ENCODE assay signal across 8 cellular contexts in genomic region chr11:9861860-9862725, GRCh38.
DNase-seq lines count a peak whose midpoint lies in the region; ATAC-seq and TF ChIP-seq lines count a peak whose summit lies in the region.

No MANE protein-coding gene starts in this region.

- no peaks in the 10 kb centered on the region for H3K27me3 ChIP-seq in HUES48 (ENCODE audit: control insufficient read depth, insufficient read depth, low read length)
- H3K27me3 ChIP-seq in Panc1 (ENCODE audit: control insufficient read depth, insufficient read depth, low read length): no peaks in the 10 kb centered on the region

- CTCF ChIA-PET in Panc1 (lab: Charles Lee): interaction anchor here (0.5 to 1.1 kb wide), 4 partner anchors 45 to 974 kb away, joined by 3 to 4 read pairs (median 3); no protein-coding TSS in a partner anchor

- H3K27ac ChIP-seq in HUES48 (ENCODE audit: low read depth, low read length) (peak overlapping the region; percentile 37), Panc1 (ENCODE audit: low read length) (peak overlapping the region; percentile 96)

- no TSS peak for BruUV-seq in Panc1 (replicated peaks; lab: Mats Ljungman, UMichigan)

- peak; percentile 79 for DNase-seq in ELR (ENCODE audit: low read depth)
- peak; percentile 74 for DNase-seq in Panc1 (ENCODE audit: low read depth, low spot score)
- DNase-seq in activated effector memory CD4-positive, alpha-beta T cell treated with Interleukin-2 at 50 U/mL for 16 hours: peak; percentile 9
- peak; percentile 39 for DNase-seq in Right ventricle myocardium superior
- peak; percentile 4 for DNase-seq in retinal pigment epithelial cell (ENCODE audit: low read depth)
- DNase-seq in cerebellar nuclear complex (lab: John Stamatoyannopoulos, UW): no peak

- intact Hi-C loops in Panc1 (cut with micrococcal nuclease; ENCODE audit: unreplicated experiment): loop anchor here (2.0 to 5.0 kb wide), 3 partner anchors 45 to 107 kb away; no protein-coding TSS in a partner anchor
- intact Hi-C loops in Right ventricle myocardium superior (cut with DNase I): loop anchor here (5.0 kb wide), 2 partner anchors 445 to 460 kb away; partner anchors contain the start of gene ADM

- no peak overlapping the region for H3K4me3 ChIP-seq in HUES48 (ENCODE audit: low read depth, low read length)
- no peak overlapping the region for H3K4me3 ChIP-seq in Panc1 (ENCODE audit: low read depth in 2 of 2, low read length in 2 of 2)
- H3K4me3 ChIP-seq in retinal pigment epithelial cell (ENCODE audit: low read length): no peak overlapping the region

- in situ Hi-C loops in Panc1 (cut with HindIII; ENCODE audit: low pct_unique_long_range_greater_than_20kb, low sequenced_read_pairs): loop anchor here (25.0 kb wide), 1 partner anchor 450 kb away; the partner anchor contains the start of gene ADM

- H3K9me3 ChIP-seq in HUES48 (ENCODE audit: control insufficient read depth, insufficient read depth, low read length) (no peaks in the 10 kb centered on the region), Panc1 (ENCODE audit: control insufficient read depth, insufficient read depth, low read depth, low read length) (no peaks in the 10 kb centered on the region)

- peaks cover 47% of the 10 kb centered on the region for H3K4me1 ChIP-seq in HUES48 (ENCODE audit: control insufficient read depth, insufficient read depth, low read length)
- peaks cover 56% of the 10 kb centered on the region for H3K4me1 ChIP-seq in Panc1 (ENCODE audit: control insufficient read depth, insufficient read depth, low read length)

- no peak overlapping the region for H3K9ac ChIP-seq in HUES48 (ENCODE audit: low read depth, low read length)

- H3K36me3 ChIP-seq in HUES48 (ENCODE audit: control insufficient read depth, insufficient read depth, low read length): no peaks in the 10 kb centered on the region
- H3K36me3 ChIP-seq in Panc1 (ENCODE audit: control insufficient read depth, insufficient read depth, low read length): no peaks in the 10 kb centered on the region

- POLR2A ChIA-PET in Panc1 (lab: Charles Lee): no interaction called here

- TF ChIP-seq CTCF in Panc1 (IDR thresholded peaks at IDR 0.05): peak; percentile 97
- TF ChIP-seq CTCF in retinal pigment epithelial cell (conservative IDR thresholded peaks at IDR 0.05; ENCODE audit: low read depth, low read length): peak; percentile 84

- peak; percentile 94 for ATAC-seq in GM21447 (IDR thresholded peaks at IDR 0.05; ENCODE audit: unreplicated experiment)
- ATAC-seq in Panc1: peak; percentile 91
- peak; percentile 85 for ATAC-seq in Right ventricle myocardium superior (ENCODE audit: poor library complexity)

Comparison
In these comparisons a context has a peak if more than half of its experiments do, and no peak if none do; other contexts are left out.
1. DNase-seq: peak in ELR (single experiment), Panc1 (single experiment), activated effector memory CD4-positive, alpha-beta T cell treated with Interleukin-2 at 50 U/mL for 16 hours (single experiment), Right ventricle myocardium superior (single experiment) and retinal pigment epithelial cell (single experiment); none in cerebellar nuclear complex (0 of 2).
2. Peak in every context shown above with its lines, with median percentiles within 50 percentile points of each other: ATAC-seq.